ENCODE assay signal across 14 cellular contexts in the genomic region with DNA sequence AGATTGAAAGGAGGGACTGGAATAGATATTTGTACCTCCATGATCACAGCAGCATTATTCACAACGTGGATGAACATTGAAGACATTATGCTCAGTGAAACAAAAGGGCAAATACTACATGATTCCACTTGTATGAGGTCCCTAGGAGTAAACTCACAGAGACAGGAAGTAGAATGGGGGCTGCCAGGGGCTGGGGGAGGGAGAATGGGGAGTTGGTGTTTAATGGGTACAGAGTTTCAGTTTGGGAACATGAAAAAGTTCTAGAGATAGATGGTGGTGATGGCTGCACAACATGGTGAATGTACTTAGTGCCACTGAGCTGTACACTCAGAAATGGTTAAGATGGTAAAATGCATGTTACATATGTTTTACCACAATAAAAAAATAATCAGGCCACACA.
DNase-seq lines count a peak whose midpoint lies in the region; ATAC-seq and TF ChIP-seq lines count a peak whose summit lies in the region.
"Had no signal": no experiment of that assay in that cellular context is flagged by ENCODE, and none has a peak within 500 bp of the region (broad histone marks: within the 10 kb centered on the region; RNA-seq: fewer than 3 reads in every experiment).

No MANE protein-coding gene starts in this region.

- DNase-seq in activated T-helper 1 cell treated with anti-CD3 and anti-CD28 coated beads, Interleukin-12 subunit alpha, Interleukin-12 subunit beta, Interleukin-2, Interleukin-4 antibody, amounts not matched to agents 30 ng/mL and 10 ng/mL and 1 ng/mL, durations not matched to agents 14 hours and 24 hours and 36 hours (ENCODE audit: low spot score) = no peak
- DNase-seq in NCI-H510A (lab: John Stamatoyannopoulos, UW) (no peak), tibial nerve (ENCODE audit: low spot score in 2 of 2) (no peak), right cardiac atrium (no peak)
- DNase-seq: NCI-H2081 treated with DMSO at 0.1 percent for 48 hours, NCI-H82 had no signal

- 8 to 25% methylated on average over 1 of the region's 1 CpG for WGBS in tibial nerve, 2 donors
- 39% methylated on average over 1 of the region's 1 CpG for WGBS in right cardiac atrium

- no peaks in the 10 kb centered on the region for H3K36me3 Mint-ChIP-seq in activated T-helper 1 cell treated with anti-CD3 and anti-CD28 coated beads, Interleukin-12 subunit alpha, Interleukin-12 subunit beta, Interleukin-2, Interleukin-4 antibody, amounts not matched to agents 30 ng/mL and 10 ng/mL and 1 ng/mL, durations not matched to agents 14 hours and 24 hours and 36 hours (ENCODE audit: low read depth)
- H3K36me3 Mint-ChIP-seq: natural killer cell treated with Interleukin-12 subunit alpha and Interleukin-12 subunit beta and Interleukin-15 and Interleukin-18, amount 100 ng/mL, for 72 hours had no signal

- TF ChIP-seq POLR2A in tibial nerve (IDR thresholded peaks at IDR 0.05) = no peak

- peaks cover 15% of the 10 kb centered on the region for H3K4me1 Mint-ChIP-seq in activated T-helper 1 cell treated with anti-CD3 and anti-CD28 coated beads, Interleukin-12 subunit alpha, Interleukin-12 subunit beta, Interleukin-2, Interleukin-4 antibody, amounts not matched to agents 30 ng/mL and 10 ng/mL and 1 ng/mL, durations not matched to agents 14 hours and 24 hours and 36 hours (ENCODE audit: low read depth)

- peaks cover 9% of the 10 kb centered on the region for H3K27me3 Mint-ChIP-seq in activated T-helper 1 cell treated with anti-CD3 and anti-CD28 coated beads, Interleukin-12 subunit alpha, Interleukin-12 subunit beta, Interleukin-2, Interleukin-4 antibody, amounts not matched to agents 30 ng/mL and 10 ng/mL and 1 ng/mL, durations not matched to agents 14 hours and 24 hours and 36 hours (ENCODE audit: insufficient read depth)

- intact Hi-C loops in activated T-helper 1 cell treated with anti-CD3 and anti-CD28 coated beads, Interleukin-12 subunit alpha, Interleukin-12 subunit beta, Interleukin-2, Interleukin-4 antibody, amounts not matched to agents 30 ng/mL and 10 ng/mL and 1 ng/mL, durations not matched to agents 14 hours and 24 hours and 36 hours (cut with micrococcal nuclease) = no loop called here
- intact Hi-C loops in right cardiac atrium (cut with DNase I) = no loop called here

- H3K4me3 ChIP-seq in skeletal muscle satellite cell (ENCODE audit: low read length) = peak overlapping the region; percentile 33
- H3K4me3 ChIP-seq in tibial nerve = no peak overlapping the region
- no peak overlapping the region for H3K4me3 ChIP-seq in right cardiac atrium (ENCODE audit: low read length)
- H3K4me3 ChIP-seq: body of pancreas, lung had no signal

- H3K9me3 Mint-ChIP-seq in activated T-helper 1 cell treated with anti-CD3 and anti-CD28 coated beads, Interleukin-12 subunit alpha, Interleukin-12 subunit beta, Interleukin-2, Interleukin-4 antibody, amounts not matched to agents 30 ng/mL and 10 ng/mL and 1 ng/mL, durations not matched to agents 14 hours and 24 hours and 36 hours = no peaks in the 10 kb centered on the region
- H3K9me3 Mint-ChIP-seq: natural killer cell treated with Interleukin-12 subunit alpha and Interleukin-12 subunit beta and Interleukin-15 and Interleukin-18, amount 100 ng/mL, for 72 hours had no signal

- peak overlapping the region; percentile 70 for H3K4me2 ChIP-seq in skeletal muscle satellite cell (ENCODE audit: low read length)

- ATAC-seq in GM18511 (IDR thresholded peaks at IDR 0.05; ENCODE audit: unreplicated experiment) = peak; percentile 6
- peak; percentile 32 for ATAC-seq in HG02642 (IDR thresholded peaks at IDR 0.05; ENCODE audit: poor library complexity, unreplicated experiment)
- ATAC-seq in right cardiac atrium = no peak
- ATAC-seq: body of pancreas had no signal

- H3K36me3 ChIP-seq in skeletal muscle satellite cell (ENCODE audit: insufficient read depth, low read length) (no peaks in the 10 kb centered on the region), tibial nerve (no peaks in the 10 kb centered on the region)

- no peak for TF ChIP-seq CTCF in tibial nerve (IDR thresholded peaks at IDR 0.05)

- no peaks in the 10 kb centered on the region for H3K9me3 ChIP-seq in skeletal muscle satellite cell (replicated peaks; ENCODE audit: low read length)
- H3K9me3 ChIP-seq in tibial nerve = no peaks in the 10 kb centered on the region
- H3K9me3 ChIP-seq in right cardiac atrium (ENCODE audit: control insufficient read depth, low read length) = no peaks in the 10 kb centered on the region
- H3K9me3 ChIP-seq: body of pancreas had no signal

- peak overlapping the region; percentile 18 for H3K9ac ChIP-seq in skeletal muscle satellite cell (ENCODE audit: low read depth, low read length)

- H3K27ac Mint-ChIP-seq in activated T-helper 1 cell treated with anti-CD3 and anti-CD28 coated beads, Interleukin-12 subunit alpha, Interleukin-12 subunit beta, Interleukin-2, Interleukin-4 antibody, amounts not matched to agents 30 ng/mL and 10 ng/mL and 1 ng/mL, durations not matched to agents 14 hours and 24 hours and 36 hours = peak overlapping the region; percentile 4

- H3K4me1 ChIP-seq in skeletal muscle satellite cell (ENCODE audit: control insufficient read depth, insufficient read depth, low read length) = peaks cover 10% of the 10 kb centered on the region
- H3K4me1 ChIP-seq in tibial nerve = peaks cover 0 to 6% (median 0%) of the 10 kb centered on the region in 4 donors
- H3K4me1 ChIP-seq in right cardiac atrium (ENCODE audit: control insufficient read depth, insufficient read depth, low read length) = no peaks in the 10 kb centered on the region
- H3K4me1 ChIP-seq: body of pancreas had no signal

- H3K4me3 Mint-ChIP-seq in activated T-helper 1 cell treated with anti-CD3 and anti-CD28 coated beads, Interleukin-12 subunit alpha, Interleukin-12 subunit beta, Interleukin-2, Interleukin-4 antibody, amounts not matched to agents 30 ng/mL and 10 ng/mL and 1 ng/mL, durations not matched to agents 14 hours and 24 hours and 36 hours = no peak overlapping the region

- H3K27ac ChIP-seq in tibial nerve = no peak overlapping the region
- H3K27ac ChIP-seq in right cardiac atrium (ENCODE audit: low read length) = no peak overlapping the region
- H3K27ac ChIP-seq: body of pancreas, C4-2B, epithelial cell of prostate had no signal

- TF ChIP-seq EP300 in tibial nerve (IDR thresholded peaks at IDR 0.05) = no peak

- no peaks in the 10 kb centered on the region for H3K27me3 ChIP-seq in skeletal muscle satellite cell (ENCODE audit: control insufficient read depth, insufficient read depth, low read length)
- H3K27me3 ChIP-seq in tibial nerve = no peaks in the 10 kb centered on the region
- no peaks in the 10 kb centered on the region for H3K27me3 ChIP-seq in right cardiac atrium (ENCODE audit: control insufficient read depth, insufficient read depth)
- H3K27me3 ChIP-seq: body of pancreas had no signal

Comparison
In these comparisons a context has a peak if more than half of its experiments do, and no peak if none do; other contexts are left out.
1. ATAC-seq: peak in GM18511 (single experiment) and HG02642 (single experiment); none in right cardiac atrium (0 of 2).